ENCODE assay signal across 8 cellular contexts in genomic region chr10:102583435-102584417, GRCh38.
DNase-seq lines count a peak whose midpoint lies in the region; ATAC-seq, FAIRE-seq and TF ChIP-seq lines count a peak whose summit lies in the region.

No MANE protein-coding gene starts in this region.

- H3K4me1 Mint-ChIP-seq in nephron progenitor cell: peaks cover 51% of the 10 kb centered on the region

- peak; percentile 64 for ATAC-seq in GM18861 (IDR thresholded peaks at IDR 0.05; ENCODE audit: unreplicated experiment)

- no peaks in the 10 kb centered on the region for H3K27me3 ChIP-seq in AG04450 (ENCODE audit: control insufficient read depth, insufficient read depth, low read length)

- CTCF ChIA-PET in AG04450 (lab: Charles Lee): interaction anchor here (0.5 to 6.6 kb wide), 33 partner anchors 9 to 414 kb away, joined by 3 to 120 read pairs (median 4); partner anchors contain the start of genes ACTR1A, ARL3 and SUFU

- TF ChIP-seq CTCF in AG04450 (IDR thresholded peaks at IDR 0.05; ENCODE audit: low read depth, low read length) (peak; percentile 86), fibroblast of mammary gland (conservative IDR thresholded peaks at IDR 0.05; ENCODE audit: control insufficient read depth, insufficient read depth, low read depth, low read length) (peak; percentile 91), nephron progenitor cell (IDR thresholded peaks at IDR 0.05) (peak; percentile 79)

- H3K27me3 Mint-ChIP-seq in nephron progenitor cell (ENCODE audit: low read depth, poor library complexity): no peaks in the 10 kb centered on the region

- no peak overlapping the region for H3K4me3 Mint-ChIP-seq in nephron progenitor cell

- H3K27ac Mint-ChIP-seq in nephron progenitor cell: no peak overlapping the region

- H3K9me3 Mint-ChIP-seq in nephron progenitor cell: peaks cover 4% of the 10 kb centered on the region

- H3K4me3 ChIP-seq in AG04450 (ENCODE audit: low read depth, low read length) (no peak overlapping the region), fibroblast of mammary gland (ENCODE audit: control insufficient read depth, low read depth, low read length) (no peak overlapping the region)

- POLR2A ChIA-PET in AG04450 (lab: Yijun Ruan, JAX): interaction anchor here (0.6 to 1.3 kb wide), 11 partner anchors 60 to 462 kb away, joined by 3 to 9 read pairs (median 4); partner anchors contain the start of genes ACTR1A, C10orf95, CUEDC2 and FBXL15

- H3K9me3 ChIP-seq in AG04450 (ENCODE audit: control insufficient read depth, insufficient read depth, low read length): no peaks in the 10 kb centered on the region

- H3K36me3 Mint-ChIP-seq in nephron progenitor cell (ENCODE audit: low read depth): peaks cover 5% of the 10 kb centered on the region

- FAIRE-seq in RCC 7860 (lab: Jason Lieb, UNC): peak; percentile 49

- H3K27ac ChIP-seq in AG04450 (ENCODE audit: low read depth, low read length): no peak overlapping the region

- DNase-seq in AG04450 (ENCODE audit: low read depth, low spot score): peak; percentile 85
- DNase-seq in KBM-7: peak; percentile 88
- peak; percentile 71 for DNase-seq in RCC 7860 (ENCODE audit: low spot score)
- peak; percentile 89 for DNase-seq in activated T-cell treated with anti-CD3 and anti-CD28 coated beads, Interleukin-2, amount 50 U/mL, for 48 hours
- peak; percentile 91 for DNase-seq in fibroblast of mammary gland (ENCODE audit: low read depth)
- peak; percentile 85 for DNase-seq in nephron progenitor cell
- peak; percentile 73 for DNase-seq in stimulated activated naive CD4-positive, alpha-beta T cell treated with Interleukin-2 at 50 U/mL for 16 hours (lab: John Stamatoyannopoulos, UW)

- in situ Hi-C loops in KBM-7 (cut with MboI; ENCODE audit: low pct_unique_long_range_greater_than_20kb, low sequenced_read_pairs): no loop called here
